9 cellular contexts compared by ENCODE assay signal in genomic region chr2:84515788-84516187, GRCh38. TPM values are rescaled to one million over a fixed set of nuclear protein-coding genes. Genes with fewer than 3 reads are reported as not detected.
DNase-seq lines count a peak whose midpoint lies in the region; ATAC-seq and TF ChIP-seq lines count a peak whose summit lies in the region.
"Had no signal": no experiment of that assay in that cellular context is flagged by ENCODE, and none has a peak within 500 bp of the region (broad histone marks: within the 10 kb centered on the region; RNA-seq: fewer than 3 reads in every experiment).

No MANE protein-coding gene starts in this region.

- H3K9me3 Mint-ChIP-seq in CD8-positive, alpha-beta memory T cell = peaks cover 0 to 7% (median 6%) of the 10 kb centered on the region in 5 donors
- H3K9me3 Mint-ChIP-seq in activated CD4-positive, alpha-beta memory T cell treated with anti-CD3 and anti-CD28 coated beads for 36 hours = peaks cover 7% of the 10 kb centered on the region

- H3K36me3 ChIP-seq in CD8-positive, alpha-beta memory T cell (ENCODE audit: insufficient read depth, low read length) = no peaks in the 10 kb centered on the region
- no peaks in the 10 kb centered on the region for H3K36me3 ChIP-seq in psoas muscle (ENCODE audit: insufficient read depth in 1 of 2, low read depth in 1 of 2)

- H3K4me3 ChIP-seq in CD8-positive, alpha-beta memory T cell (ENCODE audit: low read length) = peak overlapping the region; percentile 69
- H3K4me3 ChIP-seq in foreskin fibroblast (ENCODE audit: low read depth in 1 of 2, low read length in 2 of 2) = peak overlapping the region; percentile 44 to 72
- peak overlapping the region; percentile 63 for H3K4me3 ChIP-seq in psoas muscle
- H3K4me3 ChIP-seq: GM12878 had no signal

- TF ChIP-seq CTCF in foreskin fibroblast (IDR thresholded peaks at IDR 0.05; ENCODE audit: low read depth, low read length) = no peak
- no peak for TF ChIP-seq CTCF in psoas muscle (IDR thresholded peaks at IDR 0.05)

- H3K27ac Mint-ChIP-seq in CD8-positive, alpha-beta memory T cell = peak overlapping the region in 7 of 8 donors; percentile 84 to 95 (median 90)
- no peak overlapping the region for H3K27ac Mint-ChIP-seq in activated CD4-positive, alpha-beta memory T cell treated with anti-CD3 and anti-CD28 coated beads for 36 hours

- DNase-seq in CD8-positive, alpha-beta memory T cell = no peak
- DNase-seq in activated CD4-positive, alpha-beta memory T cell treated with anti-CD3 and anti-CD28 coated beads for 36 hours = no peak
- DNase-seq in foreskin fibroblast = no peak
- DNase-seq in psoas muscle = no peak
- no peak for DNase-seq in GM19238 (ENCODE audit: insufficient read length, low spot score)
- DNase-seq in NCI-H524 (lab: John Stamatoyannopoulos, UW) = no peak

- peak overlapping the region; percentile 78 to 92 (median 89) for H3K4me3 Mint-ChIP-seq in CD8-positive, alpha-beta memory T cell
- peak overlapping the region; percentile 84 for H3K4me3 Mint-ChIP-seq in activated CD4-positive, alpha-beta memory T cell treated with anti-CD3 and anti-CD28 coated beads for 36 hours

- intact Hi-C loops in activated CD4-positive, alpha-beta memory T cell treated with anti-CD3 and anti-CD28 coated beads for 36 hours (cut with micrococcal nuclease) = loop anchor here (2.0 to 5.0 kb wide), 4 partner anchors 57 to 412 kb away; partner anchors contain the start of genes SUCLG1 and TRABD2A
- intact Hi-C loops in psoas muscle (cut with DNase I) = no loop called here

- POLR2A ChIA-PET in CD8-positive, alpha-beta memory T cell (lab: Charles Lee) = interaction anchor here (1.0 kb wide), 1 partner anchor 391 kb away, joined by 5 read pairs; no protein-coding TSS in a partner anchor
- POLR2A ChIA-PET in activated CD4-positive, alpha-beta memory T cell treated with anti-CD3 and anti-CD28 coated beads for 36 hours (lab: Charles Lee) = no interaction called here

- H3K27me3 ChIP-seq in CD8-positive, alpha-beta memory T cell (ENCODE audit: insufficient read depth, low read length, poor library complexity, severe bottlenecking) = no peaks in the 10 kb centered on the region
- peaks cover 0 to 5% (median 0%) of the 10 kb centered on the region in 3 donors for H3K27me3 ChIP-seq in psoas muscle (ENCODE audit: insufficient read depth in 3 of 3, low read length in 2 of 3)

- CTCF ChIA-PET in CD8-positive, alpha-beta memory T cell (lab: Charles Lee) = interaction anchor here (1.5 kb wide), 1 partner anchor 10 kb away, joined by 3 read pairs; no protein-coding TSS in a partner anchor
- CTCF ChIA-PET in activated CD4-positive, alpha-beta memory T cell treated with anti-CD3 and anti-CD28 coated beads for 36 hours (lab: Charles Lee) = interaction anchor here (0.9 to 1.7 kb wide), 4 partner anchors 11 to 410 kb away, joined by 3 to 6 read pairs (median 4); partner anchors contain the start of gene TMSB10

- WGBS in psoas muscle, 3 donors = 56 to 59% (median 57%) methylated on average over 9 of the region's 9 CpGs

- H3K4me1 ChIP-seq in CD8-positive, alpha-beta memory T cell (ENCODE audit: insufficient read depth, low read length) = peaks cover 4% of the 10 kb centered on the region
- no peaks in the 10 kb centered on the region for H3K4me1 ChIP-seq in psoas muscle

- ATAC-seq in psoas muscle (peak in 2 of 4 donors; percentile 8 to 10), HG03571 (IDR thresholded peaks at IDR 0.05; ENCODE audit: unreplicated experiment) (no peak), GM21619 (IDR thresholded peaks at IDR 0.05; ENCODE audit: unreplicated experiment) (no peak)

- H3K27ac ChIP-seq in CD8-positive, alpha-beta memory T cell (ENCODE audit: low read depth, low read length) = peak overlapping the region; percentile 70
- H3K27ac ChIP-seq in psoas muscle = no peak overlapping the region

- no peaks in the 10 kb centered on the region for H3K9me3 ChIP-seq in CD8-positive, alpha-beta memory T cell (ENCODE audit: low read length)
- no peaks in the 10 kb centered on the region for H3K9me3 ChIP-seq in psoas muscle

- H3K27me3 Mint-ChIP-seq in CD8-positive, alpha-beta memory T cell = peaks cover 4 to 11% of the 10 kb centered on the region in 2 donors
- no peaks in the 10 kb centered on the region for H3K27me3 Mint-ChIP-seq in activated CD4-positive, alpha-beta memory T cell treated with anti-CD3 and anti-CD28 coated beads for 36 hours

- peaks cover 0 to 8% (median 2%) of the 10 kb centered on the region in 3 donors for H3K36me3 Mint-ChIP-seq in CD8-positive, alpha-beta memory T cell
- peaks cover 4% of the 10 kb centered on the region for H3K36me3 Mint-ChIP-seq in activated CD4-positive, alpha-beta memory T cell treated with anti-CD3 and anti-CD28 coated beads for 36 hours

- H3K4me1 Mint-ChIP-seq in CD8-positive, alpha-beta memory T cell = peaks cover 15 to 36% (median 26%) of the 10 kb centered on the region in 3 donors
- H3K4me1 Mint-ChIP-seq in activated CD4-positive, alpha-beta memory T cell treated with anti-CD3 and anti-CD28 coated beads for 36 hours (ENCODE audit: low read depth) = peaks cover 23% of the 10 kb centered on the region

RNA-seq across cellular contexts. Expression of gene DNAH6, which starts 0.5 kb away (rescaled TPM):
- total RNA-seq in CD8-positive, alpha-beta memory T cell = under 1 TPM; 0.24 to 0.51 TPM
- polyA plus RNA-seq in CD8-positive, alpha-beta memory T cell = 0.39 TPM
- total RNA-seq in activated CD4-positive, alpha-beta memory T cell treated with anti-CD3 and anti-CD28 coated beads for 36 hours = under 1 TPM; 0.33 to 0.85 TPM
- total RNA-seq in psoas muscle = under 1 TPM in 2 of 4 donors, not detected in 2; 0.08 to 0.09 TPM
- under 1 TPM in 2 of 3 donors, not detected in 1; 0.01 to 0.05 TPM for polyA plus RNA-seq in psoas muscle

RNA-seq across cellular contexts. Expression of gene SUCLG1, which starts 56.7 kb away (rescaled TPM):
- total RNA-seq in CD8-positive, alpha-beta memory T cell = 10 to 100 TPM; 66.8 to 72.7 TPM
- polyA plus RNA-seq in CD8-positive, alpha-beta memory T cell = 86.0 TPM
- total RNA-seq in activated CD4-positive, alpha-beta memory T cell treated with anti-CD3 and anti-CD28 coated beads for 36 hours = 10 to 100 TPM; 70.3 to 70.4 TPM
- 100 to 1,000 TPM; 112 to 175 (median 128) TPM for total RNA-seq in psoas muscle
- 100 to 1,000 TPM; 164 to 184 (median 180) TPM for polyA plus RNA-seq in psoas muscle
